ENCODE assay signal across 7 cellular contexts in genomic region chr13:30898721-30899188, GRCh38. TPM values are rescaled to one million over a fixed set of nuclear protein-coding genes. Genes with fewer than 3 reads are reported as not detected.
DNase-seq lines count a peak whose midpoint lies in the region; ATAC-seq and TF ChIP-seq lines count a peak whose summit lies in the region.

No MANE protein-coding gene starts in this region.

- H3K4me1 Mint-ChIP-seq in HFFc6 (ENCODE audit: low read depth) = peaks cover 46% of the 10 kb centered on the region
- peaks cover 20% of the 10 kb centered on the region for H3K4me1 Mint-ChIP-seq in activated naive CD8-positive, alpha-beta T cell treated with anti-CD3 and anti-CD28 coated beads, Interleukin-2, amount 50 U/mL, for 24 hours
- H3K4me1 Mint-ChIP-seq in stimulated activated naive B cell treated with anti-CD40 and anti-IgM and Interleukin-4, amounts not matched to agents 10 μg/mL and 1 μg/mL and 100 μg/mL, for 72 hours = no peaks in the 10 kb centered on the region

- intact Hi-C loops in right cardiac atrium (cut with DNase I) = no loop called here

- peak; percentile 90 for ATAC-seq in activated naive CD8-positive, alpha-beta T cell treated with anti-CD3 and anti-CD28 coated beads, Interleukin-2, amount 50 U/mL, for 24 hours
- ATAC-seq in right cardiac atrium = peak; percentile 87 to 95
- ATAC-seq in stimulated activated naive B cell treated with anti-CD40 and anti-IgM and Interleukin-4, amounts not matched to agents 10 μg/mL and 1 μg/mL and 100 μg/mL, for 72 hours (replicated peaks) = peak; percentile 44 to 56
- ATAC-seq in HG03442 (IDR thresholded peaks at IDR 0.05; ENCODE audit: unreplicated experiment) = no peak

- peak overlapping the region; percentile 84 for H3K27ac Mint-ChIP-seq in HFFc6
- peak overlapping the region; percentile 25 for H3K27ac Mint-ChIP-seq in activated naive CD8-positive, alpha-beta T cell treated with anti-CD3 and anti-CD28 coated beads, Interleukin-2, amount 50 U/mL, for 24 hours
- H3K27ac Mint-ChIP-seq in stimulated activated naive B cell treated with anti-CD40 and anti-IgM and Interleukin-4, amounts not matched to agents 10 μg/mL and 1 μg/mL and 100 μg/mL, for 72 hours = no peak overlapping the region

- DNase-seq in HFFc6 (peak; percentile 77), right cardiac atrium (peak in 2 of 3 donors; percentile 41 to 62), ecto neural progenitor cell (ENCODE audit: low spot score) (no peak), SIG-M5 treated with dmso at 0.1 percent for 504 hours (lab: John Stamatoyannopoulos, UW; ENCODE audit: unreplicated experiment) (no peak)
- DNase-seq in activated naive CD8-positive, alpha-beta T cell treated with anti-CD3 and anti-CD28 coated beads, Interleukin-2, amount 50 U/mL, for 24 hours = peak; percentile 6
- DNase-seq in stimulated activated naive B cell treated with anti-CD40 and anti-IgM and Interleukin-4, amounts not matched to agents 10 μg/mL and 1 μg/mL and 100 μg/mL, for 72 hours = no peak

- H3K4me3 ChIP-seq in right cardiac atrium (ENCODE audit: low read length) = no peak overlapping the region

- no peaks in the 10 kb centered on the region for H3K27me3 ChIP-seq in right cardiac atrium (ENCODE audit: control insufficient read depth, insufficient read depth)

- H3K9me3 ChIP-seq in right cardiac atrium (ENCODE audit: control insufficient read depth, low read length) = no peaks in the 10 kb centered on the region

- no peaks in the 10 kb centered on the region for H3K36me3 Mint-ChIP-seq in HFFc6 (ENCODE audit: low read depth)
- H3K36me3 Mint-ChIP-seq in activated naive CD8-positive, alpha-beta T cell treated with anti-CD3 and anti-CD28 coated beads, Interleukin-2, amount 50 U/mL, for 24 hours (ENCODE audit: low read depth) = no peaks in the 10 kb centered on the region
- H3K36me3 Mint-ChIP-seq in stimulated activated naive B cell treated with anti-CD40 and anti-IgM and Interleukin-4, amounts not matched to agents 10 μg/mL and 1 μg/mL and 100 μg/mL, for 72 hours = no peaks in the 10 kb centered on the region

- peaks cover 3% of the 10 kb centered on the region for H3K27me3 Mint-ChIP-seq in HFFc6 (ENCODE audit: insufficient read depth)
- peaks cover 43% of the 10 kb centered on the region for H3K27me3 Mint-ChIP-seq in activated naive CD8-positive, alpha-beta T cell treated with anti-CD3 and anti-CD28 coated beads, Interleukin-2, amount 50 U/mL, for 24 hours
- peaks cover 39% of the 10 kb centered on the region in 2 donors for H3K27me3 Mint-ChIP-seq in stimulated activated naive B cell treated with anti-CD40 and anti-IgM and Interleukin-4, amounts not matched to agents 10 μg/mL and 1 μg/mL and 100 μg/mL, for 72 hours

- no peak overlapping the region for H3K4me3 Mint-ChIP-seq in HFFc6
- H3K4me3 Mint-ChIP-seq in activated naive CD8-positive, alpha-beta T cell treated with anti-CD3 and anti-CD28 coated beads, Interleukin-2, amount 50 U/mL, for 24 hours = no peak overlapping the region
- H3K4me3 Mint-ChIP-seq in stimulated activated naive B cell treated with anti-CD40 and anti-IgM and Interleukin-4, amounts not matched to agents 10 μg/mL and 1 μg/mL and 100 μg/mL, for 72 hours = no peak overlapping the region

- H3K27ac ChIP-seq in right cardiac atrium (ENCODE audit: low read length) = peak overlapping the region; percentile 48

- H3K9me3 Mint-ChIP-seq in HFFc6 = no peaks in the 10 kb centered on the region
- no peaks in the 10 kb centered on the region for H3K9me3 Mint-ChIP-seq in activated naive CD8-positive, alpha-beta T cell treated with anti-CD3 and anti-CD28 coated beads, Interleukin-2, amount 50 U/mL, for 24 hours
- no peaks in the 10 kb centered on the region for H3K9me3 Mint-ChIP-seq in stimulated activated naive B cell treated with anti-CD40 and anti-IgM and Interleukin-4, amounts not matched to agents 10 μg/mL and 1 μg/mL and 100 μg/mL, for 72 hours

- H3K4me1 ChIP-seq in right cardiac atrium (ENCODE audit: control insufficient read depth, insufficient read depth, low read length) = peaks cover 4% of the 10 kb centered on the region

- 41% methylated on average over 7 of the region's 7 CpGs for WGBS in right cardiac atrium

- TF ChIP-seq CTCF in HFFc6 (IDR thresholded peaks at IDR 0.05) = no peak; the same call in 1 of the 2 replicates

RNA-seq across cellular contexts. Expression of gene MEDAG, which starts 7.3 kb away (rescaled TPM):
- under 1 TPM in 3 of 6 experiments, not detected in 3; 0.11 to 0.40 (median 0.33) TPM for total RNA-seq in HFFc6 (2021; fragmentation: NEBNext Ultra II Directional; extraction: Animal tissue kit (Norgen Biotek cat#: 25700))
- 10 to 100 TPM in 1 of 4 donors, 1 to 10 TPM in 3; 5.4 to 22.2 (median 8.5) TPM for total RNA-seq in right cardiac atrium
- 7.3 TPM for polyA plus RNA-seq in right cardiac atrium

RNA-seq across cellular contexts. Expression of gene TEX26, which starts 33.7 kb away (rescaled TPM):
- not detected for total RNA-seq in HFFc6 (2021; fragmentation: NEBNext Ultra II Directional; extraction: Animal tissue kit (Norgen Biotek cat#: 25700))
- not detected for total RNA-seq in right cardiac atrium
- 0.27 TPM for polyA plus RNA-seq in right cardiac atrium

Comparison
In these comparisons a context has a peak if more than half of its experiments do, and no peak if none do; other contexts are left out.
1. DNase-seq: peak in HFFc6 (single experiment), activated naive CD8-positive, alpha-beta T cell treated with anti-CD3 and anti-CD28 coated beads, Interleukin-2, amount 50 U/mL, for 24 hours (single experiment) and right cardiac atrium (2 of 3); none in stimulated activated naive B cell treated with anti-CD40 and anti-IgM and Interleukin-4, amounts not matched to agents 10 μg/mL and 1 μg/mL and 100 μg/mL, for 72 hours (single experiment), ecto neural progenitor cell (single experiment) and SIG-M5 treated with dmso at 0.1 percent for 504 hours (single experiment).
2. RNA of gene MEDAG, which starts 7.3 kb away (total RNA-seq): 5.4 to 22.2 TPM in right cardiac atrium; 0.11 to 0.40 TPM in HFFc6; every median in the first group is over 4 times any median in the second.